Comparison of ENCODE assay signal across 8 cellular contexts in genomic region chr10:100528885-100529472, GRCh38. TPM values are rescaled to one million over a fixed set of nuclear protein-coding genes. Genes with fewer than 3 reads are reported as not detected.
DNase-seq lines count a peak whose midpoint lies in the region; ATAC-seq and TF ChIP-seq lines count a peak whose summit lies in the region.

No MANE protein-coding gene starts in this region.

- peak overlapping the region; percentile 98 for H3K4me2 ChIP-seq in osteoblast (ENCODE audit: insufficient read depth, low read length)

- H3K9me3 ChIP-seq in cardiac muscle cell (ENCODE audit: low read depth) (no peaks in the 10 kb centered on the region), SJCRH30 (replicated peaks) (no peaks in the 10 kb centered on the region), esophagus muscularis mucosa (no peaks in the 10 kb centered on the region), osteoblast (ENCODE audit: low read depth, low read length) (no peaks in the 10 kb centered on the region)

- peak overlapping the region; percentile 100 for H2AFZ ChIP-seq in osteoblast (ENCODE audit: low read length)

- H3K27ac ChIP-seq in cardiac muscle cell, result peak overlapping the region; percentile 17
- H3K27ac ChIP-seq in SJCRH30, result peak overlapping the region; percentile 45
- peak overlapping the region; percentile 85 to 91 (median 88) for H3K27ac ChIP-seq in esophagus muscularis mucosa (replicated peaks in 1 of 4)
- H3K27ac ChIP-seq in osteoblast (ENCODE audit: low read depth, low read length), result peak overlapping the region; percentile 78

- 1% methylated on average over 17 of the region's 19 CpGs for WGBS in esophagus muscularis mucosa

- H3K27me3 ChIP-seq in cardiac muscle cell (no peaks in the 10 kb centered on the region), SJCRH30 (no peaks in the 10 kb centered on the region), esophagus muscularis mucosa (no peaks in the 10 kb centered on the region), osteoblast (ENCODE audit: insufficient read depth, low read length) (no peaks in the 10 kb centered on the region)

- peaks cover 35% of the 10 kb centered on the region for H3K79me2 ChIP-seq in osteoblast (ENCODE audit: insufficient read depth, low read length)

- no peak for TF ChIP-seq POLR2A in esophagus muscularis mucosa (IDR thresholded peaks at IDR 0.05; ENCODE audit: low read depth)

- intact Hi-C loops in Right ventricle myocardium superior (cut with DNase I) (no loop called here), esophagus muscularis mucosa (cut with DNase I) (no loop called here)

- peak overlapping the region; percentile 98 for H3K4me3 ChIP-seq in cardiac muscle cell
- H3K4me3 ChIP-seq in SJCRH30, result peak overlapping the region; percentile 79
- peak overlapping the region; percentile 91 to 96 (median 94) for H3K4me3 ChIP-seq in esophagus muscularis mucosa
- peak overlapping the region; percentile 96 for H3K4me3 ChIP-seq in osteoblast (ENCODE audit: insufficient read depth, low read length)

- ATAC-seq in Right ventricle myocardium superior (ENCODE audit: poor library complexity) (no peak), HG03565 (IDR thresholded peaks at IDR 0.05; ENCODE audit: unreplicated experiment) (no peak), GM18873 (IDR thresholded peaks at IDR 0.05; ENCODE audit: low FRiP score, unreplicated experiment) (no peak)

- no peak for DNase-seq in cardiac muscle cell (ENCODE audit: low read depth in 1 of 2, low spot score in 1 of 2)
- no peak for DNase-seq in Right ventricle myocardium superior
- DNase-seq in SJCRH30, result peak; percentile 36 to 48
- no peak for DNase-seq in esophagus muscularis mucosa (ENCODE audit: extremely low spot score)
- DNase-seq in osteoblast (ENCODE audit: insufficient read length, low spot score, missing footprints), result no peak
- no peak for DNase-seq in iPS-NIHi11 (ENCODE audit: low spot score)

- H3K4me1 ChIP-seq in cardiac muscle cell (ENCODE audit: low read depth) (peaks cover 7% of the 10 kb centered on the region), SJCRH30 (peaks cover 13% of the 10 kb centered on the region), esophagus muscularis mucosa (peaks cover 19 to 32% (median 31%) of the 10 kb centered on the region in 4 donors), osteoblast (ENCODE audit: insufficient read depth, low read length) (peaks cover 19% of the 10 kb centered on the region)

- TF ChIP-seq CTCF in cardiac muscle cell (IDR thresholded peaks at IDR 0.05; ENCODE audit: low read depth, low read length), result no peak
- no peak for TF ChIP-seq CTCF in esophagus muscularis mucosa (IDR thresholded peaks at IDR 0.05)
- TF ChIP-seq CTCF in osteoblast (IDR thresholded peaks at IDR 0.05; ENCODE audit: extremely low read depth, low read depth, low read length), result no peak

- peaks cover 25% of the 10 kb centered on the region for H3K36me3 ChIP-seq in cardiac muscle cell
- peaks cover 22% of the 10 kb centered on the region for H3K36me3 ChIP-seq in SJCRH30
- H3K36me3 ChIP-seq in esophagus muscularis mucosa, result peaks cover 27 to 40% (median 32%) of the 10 kb centered on the region in 4 donors
- peaks cover 28% of the 10 kb centered on the region for H3K36me3 ChIP-seq in osteoblast (ENCODE audit: insufficient read depth, low read length)

- TF ChIP-seq EP300 in esophagus muscularis mucosa (IDR thresholded peaks at IDR 0.05), result no peak

- H4K20me1 ChIP-seq in osteoblast (ENCODE audit: insufficient read depth, low read length), result peaks cover 11% of the 10 kb centered on the region

RNA-seq across cellular contexts. Expression of gene NDUFB8, which starts 0.7 kb away (rescaled TPM):
- total RNA-seq in cardiac muscle cell (296 and 504 TPM in 2 replicates), Right ventricle myocardium superior (431 TPM), esophagus muscularis mucosa (100 to 1,000 TPM; 231 to 315 (median 279) TPM), osteoblast (89.3 and 102 TPM in 2 replicates)
- 577 and 748 TPM in 2 replicates for polyA plus RNA-seq in cardiac muscle cell
- total RNA-seq in SJCRH30 (2014; rRNA removed; shearing (Covaris generic)), result 293 and 330 TPM in 2 replicates

RNA-seq across cellular contexts. Expression of gene HIF1AN, which starts 6.8 kb away (rescaled TPM):
- total RNA-seq in cardiac muscle cell, result 16.6 and 20.3 TPM in 2 replicates
- 37.4 and 40.2 TPM in 2 replicates for polyA plus RNA-seq in cardiac muscle cell
- total RNA-seq in Right ventricle myocardium superior, result 43.0 TPM
- 18.1 and 25.1 TPM in 2 replicates for total RNA-seq in SJCRH30 (2014; rRNA removed; shearing (Covaris generic))
- total RNA-seq in esophagus muscularis mucosa, result 10 to 100 TPM in 3 of 4 donors, 1 to 10 TPM in 1; 7.6 to 15.4 (median 13.6) TPM
- total RNA-seq in osteoblast, result 12.7 and 15.2 TPM in 2 replicates

RNA-seq across cellular contexts. Expression of gene SEC31B, which starts 9.3 kb away (rescaled TPM):
- total RNA-seq in cardiac muscle cell (8.0 and 13.2 TPM in 2 replicates), Right ventricle myocardium superior (7.9 TPM), esophagus muscularis mucosa (1 to 10 TPM; 2.8 to 5.2 (median 4.1) TPM), osteoblast (5.3 and 5.4 TPM in 2 replicates)
- polyA plus RNA-seq in cardiac muscle cell, result 15.0 and 23.1 TPM in 2 replicates
- 2.2 and 4.6 TPM in 2 replicates for total RNA-seq in SJCRH30 (2014; rRNA removed; shearing (Covaris generic))

Comparison
In these comparisons a context has a peak if more than half of its experiments do, and no peak if none do; other contexts are left out.
1. DNase-seq: peak in SJCRH30 (2 of 2); none in cardiac muscle cell (0 of 2), Right ventricle myocardium superior (single experiment), esophagus muscularis mucosa (single experiment), osteoblast (single experiment) and iPS-NIHi11 (single experiment).
2. H3K27ac ChIP-seq: peak in every context shown above with its lines; median percentile 88 in esophagus muscularis mucosa; 78 in osteoblast; 45 in SJCRH30; 17 in cardiac muscle cell.
3. Peak in every context shown above with its lines, with median percentiles within 50 percentile points of each other: H3K4me3 ChIP-seq.